Comparison of ENCODE assay signal across 8 cellular contexts in the genomic region with DNA sequence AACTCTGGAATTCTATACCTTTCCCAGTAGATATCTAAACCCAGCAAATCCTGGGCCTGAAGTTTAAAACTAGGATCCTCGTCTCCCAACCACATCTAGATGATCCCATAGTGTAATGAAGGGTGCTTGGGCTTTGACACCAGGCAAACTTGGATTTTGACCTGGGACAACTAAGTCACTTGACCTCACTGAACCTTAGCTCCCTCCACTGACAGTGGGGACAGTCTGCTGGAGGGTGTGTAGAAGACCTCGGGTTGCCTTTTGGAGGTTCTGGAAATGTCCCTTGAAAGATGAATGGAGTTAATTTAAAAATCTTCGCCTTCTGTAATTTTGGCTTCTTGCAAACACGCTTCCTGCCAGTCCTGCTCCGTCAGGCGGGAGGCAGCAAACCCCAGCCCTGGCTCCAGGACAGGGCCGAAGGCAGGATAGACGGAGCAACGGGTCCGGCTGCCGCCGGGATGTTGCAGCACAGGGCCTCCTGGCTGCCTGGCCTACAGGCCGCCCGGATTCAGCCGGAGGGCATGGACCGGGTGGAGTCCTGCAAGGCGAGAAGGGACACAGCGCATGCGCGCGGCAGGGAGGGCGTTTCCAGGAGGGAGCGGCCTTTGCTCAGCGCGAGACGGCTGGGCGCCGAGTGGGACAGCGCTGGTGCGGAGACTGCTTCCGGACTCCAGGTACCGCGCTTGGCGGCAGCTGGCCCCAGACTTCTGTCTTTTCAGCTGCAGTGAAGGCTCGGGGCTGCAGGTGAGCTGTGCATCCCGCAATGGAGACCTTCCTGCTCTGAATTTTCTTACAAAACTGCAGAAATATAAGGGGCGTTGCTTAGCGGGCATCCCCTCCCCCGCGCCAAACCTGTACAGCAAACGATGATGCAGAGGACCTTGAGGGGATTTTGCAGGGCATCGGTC. TPM values are rescaled to one million over a fixed set of nuclear protein-coding genes. Genes with fewer than 3 reads are reported as not detected.
DNase-seq lines count a peak whose midpoint lies in the region; ATAC-seq, FAIRE-seq and TF ChIP-seq lines count a peak whose summit lies in the region.

A gene with protein sequence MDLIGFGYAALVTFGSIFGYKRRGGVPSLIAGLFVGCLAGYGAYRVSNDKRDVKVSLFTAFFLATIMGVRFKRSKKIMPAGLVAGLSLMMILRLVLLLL (plus strand): TSS at position 612 of the 908 bp plus-strand sequence. CDS start 5,990 bp downstream, outside the sequence.

- no peaks in the 10 kb centered on the region for H3K9me3 ChIP-seq in HepG2 (ENCODE audit: low read length)

- peak within 1 kb of the TSS; percentile 58 for H3K9ac ChIP-seq in HepG2 (ENCODE audit: insufficient read depth, low read depth, low read length)

- no peak; the same call in 1 of the 2 replicates for TF ChIP-seq CTCF in C4-2B (conservative IDR thresholded peaks at IDR 0.05)
- peak; percentile 50 for TF ChIP-seq CTCF in HepG2 (CRISPR knock-in tag; IDR thresholded peaks at IDR 0.05)

- peaks cover 18% of the 10 kb centered on the region for H3K79me2 ChIP-seq in HepG2 (ENCODE audit: insufficient read depth, low read length)

- TF ChIP-seq POLR2A in HepG2 (IDR thresholded peaks at IDR 0.05; ENCODE audit: insufficient read depth in 1 of 2, low read depth in 2 of 2, low read length in 2 of 2) = peak; percentile 93 to 96

- WGBS in HepG2 (ENCODE audit: low lambda C conversion rate) = 3% methylated on average over 22 of the region's 42 CpGs

- peak within 1 kb of the TSS; percentile 78 for H2AFZ ChIP-seq in HepG2 (ENCODE audit: low read length)

- intact Hi-C loops in HepG2 (cut with micrococcal nuclease; ENCODE audit: unreplicated experiment) = loop anchor here (2.0 kb wide), 2 partner anchors 54 to 324 kb away; a partner anchor contains a TSS

- no peaks in the 10 kb centered on the region; a peak in 1 of 5 replicates for H3K27me3 ChIP-seq in HepG2 (ENCODE audit: control insufficient read depth in 1 of 2, insufficient read depth in 2 of 2, low read length in 2 of 2)

- peak within 1 kb of the TSS; percentile 60 to 80 (median 69) for H3K4me3 ChIP-seq in HepG2 (replicated peaks in 1 of 3; ENCODE audit: insufficient read depth in 1 of 3, low read depth in 2 of 3, low read length in 3 of 3)

- H3K27ac ChIP-seq in C4-2B (peak within 1 kb of the TSS; percentile 62), HepG2 (ENCODE audit: extremely low read length, insufficient read depth, low read length) (peak within 1 kb of the TSS; percentile 60)

- H3K36me3 ChIP-seq in HepG2 (replicated peaks in 1 of 2; ENCODE audit: control insufficient read depth in 1 of 2, insufficient read depth in 2 of 2, low read length in 2 of 2) = peaks cover 0 to 1% of the 10 kb centered on the region in 2 experiments; a peak in 1 of 5 replicates

- H3K4me1 ChIP-seq in HepG2 (ENCODE audit: insufficient read depth, low read length) = peaks cover 55% of the 10 kb centered on the region

- POLR2A ChIA-PET in HepG2 (lab: Yijun Ruan, JAX) = interaction anchor here (0.6 to 1.2 kb wide), 2 partner anchors 251 to 389 kb away, joined by 3 read pairs; no protein-coding TSS in a partner anchor

- no peaks in the 10 kb centered on the region for H4K20me1 ChIP-seq in HepG2 (ENCODE audit: insufficient read depth, low read length)

- no TSS peak for BruUV-seq in HepG2 (replicated peaks; lab: Mats Ljungman, UMichigan)

- ATAC-seq in GM19397 (IDR thresholded peaks at IDR 0.05; ENCODE audit: unreplicated experiment) (peak; percentile 98), HG03565 (IDR thresholded peaks at IDR 0.05; ENCODE audit: unreplicated experiment) (peak; percentile 95), HepG2 (peak; percentile 98)

- peak; percentile 74 for TF ChIP-seq RAD21 in HepG2 (CRISPR knock-in tag; IDR thresholded peaks at IDR 0.05)

- DNase-seq in NCI-H748 treated with DMSO at 0.1 percent for 48 hours (lab: John Stamatoyannopoulos, UW) (peak; percentile 94), dermis blood vessel endothelial cell (peak; percentile 91), HepG2 (ENCODE audit: low spot score) (peak; percentile 95)
- DNase-seq in activated CD4-positive, alpha-beta T cell treated with anti-CD3 and anti-CD28 coated beads, Interleukin-2, amount 50 U/mL, for 4 hours = peak; percentile 83 to 86
- peak; percentile 90 to 91 for DNase-seq in stimulated activated CD4-positive, alpha-beta T cell treated with anti-CD3 and anti-CD28 coated beads, Interleukin-2, amount 100 ng/mL, for 48 hours

- peak within 1 kb of the TSS; percentile 94 for H3K4me2 ChIP-seq in HepG2 (ENCODE audit: low read depth, low read length)

- FAIRE-seq in HepG2 (lab: Jason Lieb, UNC) = peak; percentile 81

- TF ChIP-seq EP300 in HepG2 (IDR thresholded peaks at IDR 0.05; ENCODE audit: low read depth in 2 of 2, low read length in 2 of 2) (peak in 1 of 2 experiments; percentile 59; a peak in 2 of 4 replicates), HepG2 (CRISPR knock-in tag; IDR thresholded peaks at IDR 0.05; ENCODE audit: borderline replicate concordance) (no peak)

- CTCF ChIA-PET in HepG2 (lab: Yijun Ruan, JAX; ENCODE audit: low intra/inter-chr PET ratio, low total read pairs) = no interaction called here

- in situ Hi-C loops in HepG2 (cut with HindIII; ENCODE audit: extremely low pct_ligation_motif_present, low pct_unique_long_range_greater_than_20kb) = loop anchor here (25.0 kb wide), 1 partner anchor 508 kb away; no protein-coding TSS in a partner anchor

TF ChIP-seq in HepG2, 621 proteins besides CTCF, POLR2A, EP300 and RAD21 (continues in another document):
- peak; percentile 89; the same call in 1 of the 2 replicates for TF ChIP-seq YEATS2 (CRISPR knock-in tag; IDR thresholded peaks at IDR 0.05; ENCODE audit: borderline replicate concordance)
- TF ChIP-seq, protein P1, sequence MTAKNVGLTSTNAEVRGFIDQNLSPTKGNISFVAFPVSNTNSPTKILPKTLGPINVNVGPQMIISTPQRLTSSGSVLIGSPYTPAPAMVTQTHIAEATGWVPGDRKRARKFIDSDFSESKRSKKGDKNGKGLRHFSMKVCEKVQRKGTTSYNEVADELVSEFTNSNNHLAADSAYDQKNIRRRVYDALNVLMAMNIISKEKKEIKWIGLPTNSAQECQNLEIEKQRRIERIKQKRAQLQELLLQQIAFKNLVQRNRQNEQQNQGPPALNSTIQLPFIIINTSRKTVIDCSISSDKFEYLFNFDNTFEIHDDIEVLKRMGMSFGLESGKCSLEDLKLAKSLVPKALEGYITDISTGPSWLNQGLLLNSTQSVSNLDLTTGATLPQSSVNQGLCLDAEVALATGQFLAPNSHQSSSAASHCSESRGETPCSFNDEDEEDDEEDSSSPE (CRISPR knock-in tag; IDR thresholded peaks at IDR 0.05) = peak; percentile 73; the same call in 1 of the 2 replicates
- peak; percentile 85 for TF ChIP-seq ZEB1 (IDR thresholded peaks at IDR 0.05; ENCODE audit: insufficient replicate concordance, low read depth)
- TF ChIP-seq SCMH1 (CRISPR knock-in tag; IDR thresholded peaks at IDR 0.05; ENCODE audit: borderline replicate concordance) = no peak
- peak; percentile 83 for TF ChIP-seq ZNF883 (CRISPR knock-in tag; IDR thresholded peaks at IDR 0.05; ENCODE audit: not compliant biosample characterization)
- TF ChIP-seq SP5 (CRISPR knock-in tag; IDR thresholded peaks at IDR 0.05; ENCODE audit: borderline replicate concordance, low read depth) = peak; percentile 69
- peak; percentile 87 for TF ChIP-seq ZSCAN9 (CRISPR knock-in tag; IDR thresholded peaks at IDR 0.05; ENCODE audit: borderline replicate concordance)
- TF ChIP-seq HES4 (CRISPR knock-in tag; IDR thresholded peaks at IDR 0.05; ENCODE audit: borderline replicate concordance) = no peak

RNA-seq across cellular contexts. Expression of the gene that starts here (rescaled TPM):
- total RNA-seq in dermis blood vessel endothelial cell (20.4 and 22.9 TPM in 2 replicates), HepG2 (2016; rRNA removed; fragmentation: Illumina TruSeq; extraction: Trizol) (73.7 and 78.0 TPM in 2 replicates)
- total RNA-seq in HepG2 (2016; cell fraction: cytosol; rRNA removed; fragmentation: Illumina TruSeq; extraction: Trizol; ENCODE audit: low read depth) = 23.2 and 27.5 TPM in 2 replicates
- 70.9 and 77.3 TPM in 2 replicates for total RNA-seq in HepG2 (2016; cell fraction: insoluble cytoplasmic fraction; rRNA removed; fragmentation: Illumina TruSeq; extraction: Trizol)
- total RNA-seq in HepG2 (2016; cell fraction: membrane; rRNA removed; fragmentation: Illumina TruSeq; extraction: Trizol) = 39.5 and 43.5 TPM in 2 replicates
- total RNA-seq in HepG2 (2016; cell fraction: nucleus; rRNA removed; fragmentation: Illumina TruSeq; extraction: Trizol) = 44.6 and 52.8 TPM in 2 replicates
- polyA plus RNA-seq in HepG2 (2011; rRNA removed) = 18.2 and 24.6 TPM in 2 replicates
- 19.6 and 31.0 TPM in 2 replicates for polyA plus RNA-seq in HepG2 (2011; cell fraction: cytosol; rRNA removed)
- 7.1 and 9.9 TPM in 2 replicates for polyA plus RNA-seq in HepG2 (2011; cell fraction: nucleus; rRNA removed)
- 18.4 and 26.2 TPM in 2 replicates for polyA plus RNA-seq in HepG2 (2012)
- 23.3 and 32.1 TPM in 2 replicates for polyA plus RNA-seq in HepG2 (2016; cell fraction: cytosol; fragmentation: Illumina TruSeq; extraction: Trizol; ENCODE audit: low read depth)
- polyA plus RNA-seq in HepG2 (2016; cell fraction: insoluble cytoplasmic fraction; fragmentation: Illumina TruSeq; extraction: Trizol; ENCODE audit: low read depth) = 85.0 and 85.6 TPM in 2 replicates
- 39.5 and 42.3 TPM in 2 replicates for polyA plus RNA-seq in HepG2 (2016; cell fraction: membrane; fragmentation: Illumina TruSeq; extraction: Trizol; ENCODE audit: low read depth)
- polyA plus RNA-seq in HepG2 (2016; cell fraction: nucleus; fragmentation: Illumina TruSeq; extraction: Trizol; ENCODE audit: insufficient read depth, low read depth) = 84.3 and 97.3 TPM in 2 replicates
- 4.1 and 10.8 TPM in 2 replicates for polyA minus RNA-seq in HepG2 (2011; rRNA and poly(A)+ RNA removed; ENCODE audit: low replicate concordance)
- polyA minus RNA-seq in HepG2 (2011; cell fraction: cytosol; rRNA and poly(A)+ RNA removed) = 4.7 and 5.7 TPM in 2 replicates
- polyA minus RNA-seq in HepG2 (2011; cell fraction: nucleus; rRNA and poly(A)+ RNA removed) = 3.7 and 4.6 TPM in 2 replicates

Comparison
In these comparisons a context has a peak if more than half of its experiments do, and no peak if none do; other contexts are left out.
1. Peak in every context shown above with its lines: DNase-seq, ATAC-seq, H3K4me3 ChIP-seq and H3K27ac ChIP-seq.